ENCODE assay signal across 13 cellular contexts in genomic region chr2:137886432-137886831, GRCh38.
DNase-seq lines count a peak whose midpoint lies in the region; ATAC-seq, FAIRE-seq and TF ChIP-seq lines count a peak whose summit lies in the region.
"Had no signal": no experiment of that assay in that cellular context is flagged by ENCODE, and none has a peak within 500 bp of the region (broad histone marks: within the 10 kb centered on the region; RNA-seq: fewer than 3 reads in every experiment).

No MANE protein-coding gene starts in this region.

- CTCF ChIA-PET in HepG2 (lab: Yijun Ruan, JAX; ENCODE audit: low intra/inter-chr PET ratio, low total read pairs): interaction anchor here (1.1 to 2.6 kb wide), 2 partner anchors 21 to 941 kb away, joined by 3 to 28 read pairs; no protein-coding TSS in a partner anchor

- 0% methylated on average over 1 of the region's 1 CpG for WGBS in HepG2 (ENCODE audit: low lambda C conversion rate)
- 25% methylated on average over 1 of the region's 1 CpG for WGBS in right lobe of liver (ENCODE audit: insufficient coverage, low coverage, low lambda C conversion rate, missing lambda C conversion rate)
- WGBS in spleen, 5 donors: 30 to 63% (median 57%) methylated on average over 1 of the region's 1 CpG

- peak; percentile 83 for DNase-seq in HepG2 (ENCODE audit: low spot score)
- DNase-seq in right lobe of liver: no peak
- peak; percentile 81 for DNase-seq in NCI-H146 (lab: John Stamatoyannopoulos, UW)
- DNase-seq in dermis blood vessel endothelial cell: no peak
- no peak for DNase-seq in spleen
- DNase-seq: activated T-cell treated with anti-CD3 and anti-CD28 coated beads, Interleukin-2, amount 50 U/mL, for 48 hours; brain microvascular endothelial cell; stimulated activated naive CD4-positive, alpha-beta T cell had no signal

- no peak for TF ChIP-seq POLR2A in HepG2 (IDR thresholded peaks at IDR 0.05; ENCODE audit: insufficient read depth in 1 of 2, low read depth in 2 of 2, low read length in 2 of 2)
- TF ChIP-seq POLR2A in right lobe of liver (IDR thresholded peaks at IDR 0.05): no peak
- TF ChIP-seq POLR2A in spleen (IDR thresholded peaks at IDR 0.05): no peak

- no peak overlapping the region for H3K4me2 ChIP-seq in HepG2 (ENCODE audit: low read depth, low read length)
- H3K4me2 ChIP-seq: BLaER1 had no signal

- no peaks in the 10 kb centered on the region for H3K36me3 ChIP-seq in HepG2 (replicated peaks in 1 of 2; ENCODE audit: control insufficient read depth in 1 of 2, insufficient read depth in 2 of 2, low read length in 2 of 2)
- no peaks in the 10 kb centered on the region for H3K36me3 ChIP-seq in right lobe of liver
- H3K36me3 ChIP-seq in spleen: no peaks in the 10 kb centered on the region
- H3K36me3 ChIP-seq: BLaER1, brain microvascular endothelial cell had no signal

- no peaks in the 10 kb centered on the region for H4K20me1 ChIP-seq in HepG2 (ENCODE audit: insufficient read depth, low read length)
- H4K20me1 ChIP-seq: BLaER1 had no signal

- H3K27me3 ChIP-seq in HepG2 (ENCODE audit: control insufficient read depth in 1 of 2, insufficient read depth in 2 of 2, low read length in 2 of 2) (no peaks in the 10 kb centered on the region; a peak in 1 of 5 replicates), right lobe of liver (no peaks in the 10 kb centered on the region), spleen (replicated peaks in 1 of 7) (peaks cover 0 to 6% (median 0%) of the 10 kb centered on the region in 7 donors)
- H3K27me3 ChIP-seq: BLaER1, brain microvascular endothelial cell had no signal

- TF ChIP-seq RAD21 in HepG2 (CRISPR knock-in tag; IDR thresholded peaks at IDR 0.05): peak; percentile 39

- no peak for FAIRE-seq in HepG2 (lab: Jason Lieb, UNC)
- FAIRE-seq: islet of Langerhans had no signal

- TF ChIP-seq CTCF in HepG2 (CRISPR knock-in tag; IDR thresholded peaks at IDR 0.05) (peak; percentile 65), right lobe of liver (IDR thresholded peaks at IDR 0.05) (peak in 1 of 4 donors; percentile 7), VCaP (conservative IDR thresholded peaks at IDR 0.05) (peak; percentile 58), spleen (IDR thresholded peaks at IDR 0.05 in 8 of 11, conservative IDR thresholded peaks at IDR 0.05 in 3 of 11) (no peak)

- no TSS peak for BruUV-seq in HepG2 (replicated peaks; lab: Mats Ljungman, UMichigan)

- no peak overlapping the region for H3K4me3 ChIP-seq in HepG2 (replicated peaks in 1 of 3; ENCODE audit: insufficient read depth in 1 of 3, low read depth in 2 of 3, low read length in 3 of 3)
- H3K4me3 ChIP-seq in right lobe of liver: no peak overlapping the region
- H3K4me3 ChIP-seq in spleen: no peak overlapping the region
- H3K4me3 ChIP-seq: BLaER1 had no signal

- intact Hi-C loops in HepG2 (cut with micrococcal nuclease; ENCODE audit: unreplicated experiment): loop anchor here (1.0 kb wide), 1 partner anchor 20 kb away; no protein-coding TSS in a partner anchor
- intact Hi-C loops in right lobe of liver (cut with DNase I): no loop called here
- intact Hi-C loops in spleen (cut with DNase I; ENCODE audit: low total_unique reads): no loop called here

- peaks cover 29% of the 10 kb centered on the region for H3K4me1 ChIP-seq in HepG2 (ENCODE audit: insufficient read depth, low read length)
- no peaks in the 10 kb centered on the region for H3K4me1 ChIP-seq in right lobe of liver
- H3K4me1 ChIP-seq in spleen: no peaks in the 10 kb centered on the region
- H3K4me1 ChIP-seq: BLaER1 had no signal

- in situ Hi-C loops in HepG2 (cut with HindIII; ENCODE audit: extremely low pct_ligation_motif_present, low pct_unique_long_range_greater_than_20kb): loop anchor here (5.0 kb wide), 2 partner anchors 196 to 941 kb away; no protein-coding TSS in a partner anchor

- peak; percentile 67 for ATAC-seq in HepG2
- ATAC-seq in right lobe of liver: no peak
- no peak for ATAC-seq in GM21360 (IDR thresholded peaks at IDR 0.05; ENCODE audit: unreplicated experiment)
- no peak for ATAC-seq in HG03045 (IDR thresholded peaks at IDR 0.05; ENCODE audit: unreplicated experiment)

- H3K9ac ChIP-seq in HepG2 (ENCODE audit: insufficient read depth, low read depth, low read length): no peak overlapping the region
- H3K9ac ChIP-seq: BLaER1 had no signal

- no peak overlapping the region for H2AFZ ChIP-seq in HepG2 (ENCODE audit: low read length)

- TF ChIP-seq EP300 in HepG2 (IDR thresholded peaks at IDR 0.05; ENCODE audit: low read depth in 2 of 2, low read length in 2 of 2): no peak
- no peak for TF ChIP-seq EP300 in HepG2 (CRISPR knock-in tag; IDR thresholded peaks at IDR 0.05; ENCODE audit: borderline replicate concordance)

- no peak overlapping the region for H3K27ac ChIP-seq in HepG2 (ENCODE audit: extremely low read length, insufficient read depth, low read length)
- no peak overlapping the region for H3K27ac ChIP-seq in right lobe of liver
- no peak overlapping the region for H3K27ac ChIP-seq in VCaP
- H3K27ac ChIP-seq in spleen: no peak overlapping the region
- H3K27ac ChIP-seq: BLaER1, brain microvascular endothelial cell had no signal

- POLR2A ChIA-PET in HepG2 (lab: Yijun Ruan, JAX): no interaction called here

- no peaks in the 10 kb centered on the region for H3K9me3 ChIP-seq in HepG2 (ENCODE audit: low read length)
- H3K9me3 ChIP-seq in right lobe of liver: no peaks in the 10 kb centered on the region
- no peaks in the 10 kb centered on the region for H3K9me3 ChIP-seq in spleen
- H3K9me3 ChIP-seq: BLaER1 had no signal

- H3K79me2 ChIP-seq in HepG2 (ENCODE audit: insufficient read depth, low read length): no peaks in the 10 kb centered on the region

TF ChIP-seq in HepG2, 621 proteins besides CTCF, POLR2A, EP300 and RAD21 (continues in another document):
- TF ChIP-seq FOXA3 (CRISPR knock-in tag; IDR thresholded peaks at IDR 0.05) (no peak), ATM (IDR thresholded peaks at IDR 0.05; ENCODE audit: borderline replicate concordance) (peak; percentile 39; the same call in 1 of the 2 replicates), MAX (IDR thresholded peaks at IDR 0.05) (no peak), FOSL2 (CRISPR knock-in tag; IDR thresholded peaks at IDR 0.05) (no peak), EHMT2 (IDR thresholded peaks at IDR 0.05; ENCODE audit: borderline replicate concordance, low read depth, low read length) (peak; percentile 36; the same call in 1 of the 2 replicates), ATF1 (CRISPR knock-in tag; IDR thresholded peaks at IDR 0.05) (no peak), SMC3 (IDR thresholded peaks at IDR 0.05; ENCODE audit: low read length) (peak; percentile 71), ZNF792 (CRISPR knock-in tag; IDR thresholded peaks at IDR 0.05) (no peak), NFE2 (CRISPR knock-in tag; IDR thresholded peaks at IDR 0.05) (no peak), MTERF4 (CRISPR knock-in tag; IDR thresholded peaks at IDR 0.05) (no peak)
- TF ChIP-seq, protein P1, sequence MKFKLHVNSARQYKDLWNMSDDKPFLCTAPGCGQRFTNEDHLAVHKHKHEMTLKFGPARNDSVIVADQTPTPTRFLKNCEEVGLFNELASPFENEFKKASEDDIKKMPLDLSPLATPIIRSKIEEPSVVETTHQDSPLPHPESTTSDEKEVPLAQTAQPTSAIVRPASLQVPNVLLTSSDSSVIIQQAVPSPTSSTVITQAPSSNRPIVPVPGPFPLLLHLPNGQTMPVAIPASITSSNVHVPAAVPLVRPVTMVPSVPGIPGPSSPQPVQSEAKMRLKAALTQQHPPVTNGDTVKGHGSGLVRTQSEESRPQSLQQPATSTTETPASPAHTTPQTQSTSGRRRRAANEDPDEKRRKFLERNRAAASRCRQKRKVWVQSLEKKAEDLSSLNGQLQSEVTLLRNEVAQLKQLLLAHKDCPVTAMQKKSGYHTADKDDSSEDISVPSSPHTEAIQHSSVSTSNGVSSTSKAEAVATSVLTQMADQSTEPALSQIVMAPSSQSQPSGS (CRISPR knock-in tag; IDR thresholded peaks at IDR 0.05): no peak
- TF ChIP-seq, protein P2, sequence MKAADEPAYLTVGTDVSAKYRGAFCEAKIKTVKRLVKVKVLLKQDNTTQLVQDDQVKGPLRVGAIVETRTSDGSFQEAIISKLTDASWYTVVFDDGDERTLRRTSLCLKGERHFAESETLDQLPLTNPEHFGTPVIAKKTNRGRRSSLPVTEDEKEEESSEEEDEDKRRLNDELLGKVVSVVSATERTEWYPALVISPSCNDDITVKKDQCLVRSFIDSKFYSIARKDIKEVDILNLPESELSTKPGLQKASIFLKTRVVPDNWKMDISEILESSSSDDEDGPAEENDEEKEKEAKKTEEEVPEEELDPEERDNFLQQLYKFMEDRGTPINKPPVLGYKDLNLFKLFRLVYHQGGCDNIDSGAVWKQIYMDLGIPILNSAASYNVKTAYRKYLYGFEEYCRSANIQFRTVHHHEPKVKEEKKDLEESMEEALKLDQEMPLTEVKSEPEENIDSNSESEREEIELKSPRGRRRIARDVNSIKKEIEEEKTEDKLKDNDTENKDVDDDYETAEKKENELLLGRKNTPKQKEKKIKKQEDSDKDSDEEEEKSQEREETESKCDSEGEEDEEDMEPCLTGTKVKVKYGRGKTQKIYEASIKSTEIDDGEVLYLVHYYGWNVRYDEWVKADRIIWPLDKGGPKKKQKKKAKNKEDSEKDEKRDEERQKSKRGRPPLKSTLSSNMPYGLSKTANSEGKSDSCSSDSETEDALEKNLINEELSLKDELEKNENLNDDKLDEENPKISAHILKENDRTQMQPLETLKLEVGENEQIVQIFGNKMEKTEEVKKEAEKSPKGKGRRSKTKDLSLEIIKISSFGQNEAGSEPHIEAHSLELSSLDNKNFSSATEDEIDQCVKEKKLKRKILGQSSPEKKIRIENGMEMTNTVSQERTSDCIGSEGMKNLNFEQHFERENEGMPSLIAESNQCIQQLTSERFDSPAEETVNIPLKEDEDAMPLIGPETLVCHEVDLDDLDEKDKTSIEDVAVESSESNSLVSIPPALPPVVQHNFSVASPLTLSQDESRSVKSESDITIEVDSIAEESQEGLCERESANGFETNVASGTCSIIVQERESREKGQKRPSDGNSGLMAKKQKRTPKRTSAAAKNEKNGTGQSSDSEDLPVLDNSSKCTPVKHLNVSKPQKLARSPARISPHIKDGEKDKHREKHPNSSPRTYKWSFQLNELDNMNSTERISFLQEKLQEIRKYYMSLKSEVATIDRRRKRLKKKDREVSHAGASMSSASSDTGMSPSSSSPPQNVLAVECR (CRISPR knock-in tag; IDR thresholded peaks at IDR 0.05; ENCODE audit: borderline replicate concordance): no peak

Comparison
In these comparisons a context has a peak if more than half of its experiments do, and no peak if none do; other contexts are left out.
1. DNase-seq: peak in HepG2 (single experiment) and NCI-H146 (single experiment); none in right lobe of liver (0 of 3), dermis blood vessel endothelial cell (single experiment) and spleen (single experiment).
2. CTCF ChIP-seq: peak in HepG2 (single experiment) and VCaP (single experiment); none in spleen (0 of 11).